In genomic region chr1:84736944-84737343, GRCh38 we compare ENCODE assay signal across 1 cellular context.
TF ChIP-seq lines count a peak whose summit lies in the region.

No MANE protein-coding gene starts in this region.

TF ChIP-seq in IMR-90, 13 proteins besides CTCF, POLR2A, EP300 and RAD21:
- TF ChIP-seq MAFK (IDR thresholded peaks at IDR 0.05; ENCODE audit: low read depth, low read length) = no peak
- no peak for TF ChIP-seq FOS (IDR thresholded peaks at IDR 0.05; ENCODE audit: low read depth, low read length)
- TF ChIP-seq NFE2L2 (IDR thresholded peaks at IDR 0.05; ENCODE audit: low read depth, low read length) = no peak
- no peak for TF ChIP-seq RCOR1 (IDR thresholded peaks at IDR 0.05; ENCODE audit: insufficient replicate concordance, low read length)
- TF ChIP-seq MXI1 (IDR thresholded peaks at IDR 0.05; ENCODE audit: borderline replicate concordance, low read depth, low read length) = no peak
- TF ChIP-seq CEBPB (IDR thresholded peaks at IDR 0.05; ENCODE audit: low read depth, low read length) = no peak
- no peak for TF ChIP-seq CHD1 (IDR thresholded peaks at IDR 0.05; ENCODE audit: low read depth, low read length)
- no peak for TF ChIP-seq BHLHE40 (IDR thresholded peaks at IDR 0.05; ENCODE audit: low read depth, low read length)
